1 cellular context compared by ENCODE assay signal in the genomic region with DNA sequence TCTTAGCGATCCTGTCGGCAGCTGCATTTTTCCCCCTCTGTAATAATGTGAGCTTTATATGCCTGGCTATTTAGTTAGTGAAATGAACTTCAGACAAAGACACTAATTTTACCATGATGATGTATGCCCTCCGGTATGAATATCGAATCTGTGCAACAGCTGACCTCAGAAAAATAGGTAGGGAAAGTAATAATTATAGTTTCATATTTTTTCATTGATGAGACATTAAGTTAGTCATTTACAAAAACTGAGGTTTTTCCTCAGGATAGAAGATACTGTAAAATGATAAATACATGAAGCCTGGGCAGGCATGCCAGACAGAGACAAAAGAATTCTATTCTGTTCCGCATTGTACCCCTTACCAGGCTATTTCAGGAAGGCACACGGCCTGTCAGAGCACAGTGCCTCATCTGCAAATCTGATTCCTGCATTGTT.
TF ChIP-seq lines count a peak whose summit lies in the region.

No MANE protein-coding gene starts in this region.

TF ChIP-seq in WTC11, 78 proteins besides CTCF, POLR2A, EP300 and RAD21 (continued from another document):
- TF ChIP-seq, protein P1, sequence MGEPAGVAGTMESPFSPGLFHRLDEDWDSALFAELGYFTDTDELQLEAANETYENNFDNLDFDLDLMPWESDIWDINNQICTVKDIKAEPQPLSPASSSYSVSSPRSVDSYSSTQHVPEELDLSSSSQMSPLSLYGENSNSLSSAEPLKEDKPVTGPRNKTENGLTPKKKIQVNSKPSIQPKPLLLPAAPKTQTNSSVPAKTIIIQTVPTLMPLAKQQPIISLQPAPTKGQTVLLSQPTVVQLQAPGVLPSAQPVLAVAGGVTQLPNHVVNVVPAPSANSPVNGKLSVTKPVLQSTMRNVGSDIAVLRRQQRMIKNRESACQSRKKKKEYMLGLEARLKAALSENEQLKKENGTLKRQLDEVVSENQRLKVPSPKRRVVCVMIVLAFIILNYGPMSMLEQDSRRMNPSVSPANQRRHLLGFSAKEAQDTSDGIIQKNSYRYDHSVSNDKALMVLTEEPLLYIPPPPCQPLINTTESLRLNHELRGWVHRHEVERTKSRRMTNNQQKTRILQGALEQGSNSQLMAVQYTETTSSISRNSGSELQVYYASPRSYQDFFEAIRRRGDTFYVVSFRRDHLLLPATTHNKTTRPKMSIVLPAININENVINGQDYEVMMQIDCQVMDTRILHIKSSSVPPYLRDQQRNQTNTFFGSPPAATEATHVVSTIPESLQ (CRISPR knock-in tag; IDR thresholded peaks at IDR 0.05), result no peak
- TF ChIP-seq ZNF317 (CRISPR knock-in tag; IDR thresholded peaks at IDR 0.05; ENCODE audit: borderline replicate concordance, low read depth), result no peak
- no peak for TF ChIP-seq FOXJ3 (CRISPR knock-in tag; IDR thresholded peaks at IDR 0.05; ENCODE audit: borderline replicate concordance)
- no peak for TF ChIP-seq NR3C1 (CRISPR knock-in tag; conservative IDR thresholded peaks at IDR 0.05; ENCODE audit: low read depth)
- TF ChIP-seq SMAD3 (CRISPR knock-in tag; IDR thresholded peaks at IDR 0.05; ENCODE audit: borderline replicate concordance), result no peak
